11 cellular contexts compared by ENCODE assay signal in the genomic region with DNA sequence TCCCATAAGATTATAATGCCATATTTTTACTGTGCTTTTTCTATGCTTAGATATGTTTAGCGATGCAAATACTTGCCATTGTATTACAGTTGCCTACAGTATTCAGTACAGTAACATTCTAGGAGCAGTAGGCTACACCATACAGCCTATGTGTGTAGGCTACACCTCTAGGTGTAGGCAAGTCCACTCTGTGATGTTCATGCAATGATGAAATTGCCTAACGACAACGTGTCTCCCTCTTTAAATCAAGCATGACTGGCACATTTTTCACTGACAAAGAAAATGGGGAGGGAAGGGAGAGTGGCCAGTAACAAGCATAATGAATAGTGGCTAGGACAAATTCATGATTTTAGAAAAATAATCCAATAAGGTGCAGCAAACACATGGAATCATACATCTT. TPM values are rescaled to one million over a fixed set of nuclear protein-coding genes. Genes with fewer than 3 reads are reported as not detected.
DNase-seq lines count a peak whose midpoint lies in the region; ATAC-seq and TF ChIP-seq lines count a peak whose summit lies in the region.
"Had no signal": no experiment of that assay in that cellular context is flagged by ENCODE, and none has a peak within 500 bp of the region (broad histone marks: within the 10 kb centered on the region; RNA-seq: fewer than 3 reads in every experiment).

No MANE protein-coding gene starts in this region.

- H3K4me1 Mint-ChIP-seq in activated CD4-positive, alpha-beta memory T cell treated with anti-CD3 and anti-CD28 coated beads for 36 hours (ENCODE audit: low read depth), result peaks cover 40% of the 10 kb centered on the region
- H3K4me1 Mint-ChIP-seq in memory B cell, result peaks cover 17% of the 10 kb centered on the region

- TF ChIP-seq CTCF in HL-60 (IDR thresholded peaks at IDR 0.05; ENCODE audit: insufficient read depth, low read length) (no peak), body of pancreas (IDR thresholded peaks at IDR 0.05) (no peak)

- DNase-seq in DMS 273 (lab: John Stamatoyannopoulos, UW; ENCODE audit: unreplicated experiment) (peak; percentile 39), DMS 273 treated with DMSO at 0.1 percent for 48 hours (lab: John Stamatoyannopoulos, UW) (no peak), HL-60 (ENCODE audit: low read depth in 1 of 2, low spot score in 1 of 2) (no peak), memory B cell (ENCODE audit: low spot score in 2 of 2) (no peak), body of pancreas (no peak), LoVo (ENCODE audit: low spot score) (no peak)
- no peak for DNase-seq in activated CD4-positive, alpha-beta memory T cell treated with anti-CD3 and anti-CD28 coated beads for 36 hours
- DNase-seq: NCI-H524 treated with DMSO at 0.1 percent for 48 hours, posterior cingulate gyrus had no signal

- WGBS in body of pancreas, 2 donors, result 51% methylated on average over 3 of the region's 3 CpGs

- POLR2A ChIA-PET in activated CD4-positive, alpha-beta memory T cell treated with anti-CD3 and anti-CD28 coated beads for 36 hours (lab: Charles Lee), result no interaction called here

- peak overlapping the region; percentile 84 for H3K4me3 Mint-ChIP-seq in activated CD4-positive, alpha-beta memory T cell treated with anti-CD3 and anti-CD28 coated beads for 36 hours
- peak overlapping the region; percentile 63 for H3K4me3 Mint-ChIP-seq in memory B cell

- peaks cover 0 to 4% (median 0%) of the 10 kb centered on the region in 3 donors for H3K9me3 ChIP-seq in body of pancreas

- peaks cover 16% of the 10 kb centered on the region for H3K4me1 ChIP-seq in body of pancreas

- H3K27me3 Mint-ChIP-seq in activated CD4-positive, alpha-beta memory T cell treated with anti-CD3 and anti-CD28 coated beads for 36 hours, result no peaks in the 10 kb centered on the region
- H3K27me3 Mint-ChIP-seq in memory B cell, result no peaks in the 10 kb centered on the region
- H3K27me3 Mint-ChIP-seq: dendritic cell treated with granulocyte-macrophage colony-stimulating factor and Interleukin-4, amounts not matched to agents 40 ng/mL and 50 ng/mL, for 4 days had no signal

- CTCF ChIA-PET in activated CD4-positive, alpha-beta memory T cell treated with anti-CD3 and anti-CD28 coated beads for 36 hours (lab: Charles Lee), result no interaction called here

- no peak for TF ChIP-seq POLR2A in body of pancreas (IDR thresholded peaks at IDR 0.05)

- intact Hi-C loops in activated CD4-positive, alpha-beta memory T cell treated with anti-CD3 and anti-CD28 coated beads for 36 hours (cut with micrococcal nuclease), result no loop called here
- intact Hi-C loops in body of pancreas (cut with DNase I), result no loop called here

- no peak for ATAC-seq in memory B cell (ENCODE audit: low read depth)
- ATAC-seq in body of pancreas, result no peak
- no peak for ATAC-seq in GM18909 (IDR thresholded peaks at IDR 0.05; ENCODE audit: poor library complexity, unreplicated experiment)

- H3K27ac Mint-ChIP-seq in activated CD4-positive, alpha-beta memory T cell treated with anti-CD3 and anti-CD28 coated beads for 36 hours, result peak overlapping the region; percentile 50
- H3K27ac Mint-ChIP-seq in memory B cell, result no peak overlapping the region
- H3K27ac Mint-ChIP-seq: dendritic cell treated with granulocyte-macrophage colony-stimulating factor and Interleukin-4, amounts not matched to agents 40 ng/mL and 50 ng/mL, for 4 days had no signal

- H3K27ac ChIP-seq in HL-60 (replicated peaks) (peak overlapping the region; percentile 27), body of pancreas (no peak overlapping the region)

- H3K36me3 Mint-ChIP-seq in activated CD4-positive, alpha-beta memory T cell treated with anti-CD3 and anti-CD28 coated beads for 36 hours, result peaks cover 38% of the 10 kb centered on the region
- H3K36me3 Mint-ChIP-seq in memory B cell, result peaks cover 5% of the 10 kb centered on the region

- no peaks in the 10 kb centered on the region for H3K27me3 ChIP-seq in HL-60 (ENCODE audit: insufficient read depth, poor library complexity, severe bottlenecking)
- no peaks in the 10 kb centered on the region for H3K27me3 ChIP-seq in body of pancreas

- H3K4me3 ChIP-seq in HL-60 (replicated peaks; ENCODE audit: insufficient read depth, low read length) (peak overlapping the region; percentile 98), body of pancreas (no peak overlapping the region)

- H3K36me3 ChIP-seq in body of pancreas (replicated peaks in 1 of 2; ENCODE audit: insufficient read depth in 1 of 2, low read depth in 2 of 2), result no peaks in the 10 kb centered on the region

- peaks cover 6% of the 10 kb centered on the region for H3K9me3 Mint-ChIP-seq in activated CD4-positive, alpha-beta memory T cell treated with anti-CD3 and anti-CD28 coated beads for 36 hours
- H3K9me3 Mint-ChIP-seq in memory B cell, result peaks cover 1% of the 10 kb centered on the region

RNA-seq across cellular contexts. Expression of a gene that starts 1.7 kb away (rescaled TPM):
- 100 to 1,000 TPM; 145 to 149 TPM for total RNA-seq in activated CD4-positive, alpha-beta memory T cell treated with anti-CD3 and anti-CD28 coated beads for 36 hours
- total RNA-seq in body of pancreas, result 1 to 10 TPM in 1 of 2 donors, under 1 TPM in 1; 0.66 to 8.8 TPM

Comparison
In these comparisons a context has a peak if more than half of its experiments do, and no peak if none do; other contexts are left out.
1. RNA of a gene that starts 1.7 kb away (total RNA-seq): 145 to 149 TPM in activated CD4-positive, alpha-beta memory T cell treated with anti-CD3 and anti-CD28 coated beads for 36 hours; 0.66 to 8.8 TPM in body of pancreas; every median in the first group is over 10 times any median in the second.